1 cellular context compared by ENCODE assay signal in the genomic region with DNA sequence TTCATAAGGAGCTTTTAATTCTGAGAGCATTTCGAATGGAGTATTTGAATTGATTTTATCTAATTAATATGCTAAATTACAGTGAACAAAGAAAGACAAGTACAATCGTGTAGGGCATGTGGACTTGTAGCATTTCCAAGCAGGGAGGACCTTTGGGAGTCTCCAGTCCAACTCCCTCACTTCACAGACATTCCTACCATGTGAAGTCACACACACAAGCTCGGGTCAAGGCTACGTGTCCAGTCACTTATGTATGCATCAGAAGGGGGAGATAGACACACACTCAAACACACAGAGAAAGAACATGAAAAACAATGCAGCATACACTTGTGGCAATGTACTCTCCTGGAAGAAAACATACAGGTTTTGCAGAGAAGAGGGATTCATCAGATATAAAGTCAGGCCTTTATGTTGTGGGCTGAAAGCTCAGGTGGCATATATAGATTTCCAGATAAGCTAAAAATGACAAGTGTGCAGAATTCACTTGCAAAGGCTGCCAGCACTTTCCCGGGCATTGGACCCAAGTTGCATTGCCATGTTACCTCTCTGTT.
TF ChIP-seq lines count a peak whose summit lies in the region.

No MANE protein-coding gene starts in this region.

TF ChIP-seq in SK-N-SH, 30 proteins besides CTCF, POLR2A, EP300 and RAD21 (continued from another document):
- TF ChIP-seq, protein P1, sequence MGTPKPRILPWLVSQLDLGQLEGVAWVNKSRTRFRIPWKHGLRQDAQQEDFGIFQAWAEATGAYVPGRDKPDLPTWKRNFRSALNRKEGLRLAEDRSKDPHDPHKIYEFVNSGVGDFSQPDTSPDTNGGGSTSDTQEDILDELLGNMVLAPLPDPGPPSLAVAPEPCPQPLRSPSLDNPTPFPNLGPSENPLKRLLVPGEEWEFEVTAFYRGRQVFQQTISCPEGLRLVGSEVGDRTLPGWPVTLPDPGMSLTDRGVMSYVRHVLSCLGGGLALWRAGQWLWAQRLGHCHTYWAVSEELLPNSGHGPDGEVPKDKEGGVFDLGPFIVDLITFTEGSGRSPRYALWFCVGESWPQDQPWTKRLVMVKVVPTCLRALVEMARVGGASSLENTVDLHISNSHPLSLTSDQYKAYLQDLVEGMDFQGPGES (IDR thresholded peaks at IDR 0.05; ENCODE audit: low read depth, low read length) = no peak
- peak; percentile 50; the same call in 1 of the 2 replicates for TF ChIP-seq JUND (IDR thresholded peaks at IDR 0.05)
- TF ChIP-seq POLR2AphosphoS5 (IDR thresholded peaks at IDR 0.05; ENCODE audit: low read depth, low read length) = no peak
- no peak for TF ChIP-seq EZH2phosphoT487 (IDR thresholded peaks at IDR 0.05; ENCODE audit: borderline replicate concordance, low read depth)
TF ChIP-seq in SK-N-SH: peak in this region for 5.
